In genomic region chr10:73519336-73519735, GRCh38 we compare ENCODE assay signal across 1 cellular context.
TF ChIP-seq lines count a peak whose summit lies in the region.

No MANE protein-coding gene starts in this region.

TF ChIP-seq in GM23338, 12 proteins besides CTCF, POLR2A, EP300 and RAD21 (continued from another document):
- TF ChIP-seq ZNF462 (CRISPR knock-in tag; IDR thresholded peaks at IDR 0.05) (no peak), ZNF114 (CRISPR knock-in tag; IDR thresholded peaks at IDR 0.05) (no peak), ZNF331 (CRISPR knock-in tag; IDR thresholded peaks at IDR 0.05; ENCODE audit: low read depth) (no peak), EZH2 (IDR thresholded peaks at IDR 0.05; ENCODE audit: low read depth, unreplicated experiment) (no peak)
TF ChIP-seq in GM23338: peak in this region for 0.
